In genomic region chr3:112604536-112604935, GRCh38 we compare ENCODE assay signal across 13 cellular contexts. TPM values are rescaled to one million over a fixed set of nuclear protein-coding genes. Genes with fewer than 3 reads are reported as not detected.
A peak's percentile ranks its signal among the peaks of the same experiment; 100 is the strongest.
DNase-seq lines count a peak whose midpoint lies in the region; ATAC-seq and TF ChIP-seq lines count a peak whose summit lies in the region.
"Had no signal": no experiment of that assay in that cellular context is flagged by ENCODE, and none has a peak within 500 bp of the region (broad histone marks: within the 10 kb centered on the region; RNA-seq: fewer than 3 reads in every experiment).

No MANE protein-coding gene starts in this region.

- peak; percentile 74 for DNase-seq in ELR (ENCODE audit: low read depth)
- DNase-seq in NCI-H146 treated with DMSO at 0.1 percent for 48 hours (lab: John Stamatoyannopoulos, UW; ENCODE audit: unreplicated experiment): peak; percentile 54
- DNase-seq in endodermal cell: no peak
- no peak for DNase-seq in osteoblast (ENCODE audit: insufficient read length, low spot score, missing footprints)
- DNase-seq in SW480 (ENCODE audit: low spot score): no peak
- DNase-seq in NCI-H69 (lab: John Stamatoyannopoulos, UW): no peak
- DNase-seq: activated effector memory CD4-positive, alpha-beta T cell treated with Interleukin-2 at 50 U/mL for 16 hours; stimulated activated CD4-positive, alpha-beta T cell treated with anti-CD3 and anti-CD28 coated beads, Interleukin-4, amount 100 ng/mL, for 24 hours had no signal

- peak overlapping the region; percentile 57 for H3K4me2 ChIP-seq in osteoblast (ENCODE audit: insufficient read depth, low read length)

- no peak for ATAC-seq in GM18502 (IDR thresholded peaks at IDR 0.05; ENCODE audit: poor library complexity, unreplicated experiment)
- no peak for ATAC-seq in GM21447 (IDR thresholded peaks at IDR 0.05; ENCODE audit: unreplicated experiment)

- no peaks in the 10 kb centered on the region for H4K20me1 ChIP-seq in osteoblast (ENCODE audit: insufficient read depth, low read length)

- H3K9ac ChIP-seq in endodermal cell (ENCODE audit: extremely low read depth, low read length, poor library complexity, severe bottlenecking): no peak overlapping the region

- H3K27me3 ChIP-seq in endodermal cell (ENCODE audit: control insufficient read depth, insufficient read depth, low read length, poor library complexity, severe bottlenecking) (no peaks in the 10 kb centered on the region), osteoblast (ENCODE audit: insufficient read depth, low read length) (no peaks in the 10 kb centered on the region)

- no peaks in the 10 kb centered on the region for H3K36me3 ChIP-seq in endodermal cell (ENCODE audit: control insufficient read depth, insufficient read depth, low read length)
- H3K36me3 ChIP-seq in osteoblast (ENCODE audit: insufficient read depth, low read length): peaks cover 85% of the 10 kb centered on the region
- H3K36me3 ChIP-seq: thoracic aorta had no signal

- H3K9me3 Mint-ChIP-seq in endodermal cell: no peaks in the 10 kb centered on the region
- H3K9me3 Mint-ChIP-seq: dendritic cell treated with granulocyte-macrophage colony-stimulating factor and Interleukin-4, amounts not matched to agents 40 ng/mL and 50 ng/mL, for 4 days; natural killer cell treated with Interleukin-12 subunit alpha and Interleukin-12 subunit beta and Interleukin-15 and Interleukin-18, amount 100 ng/mL, for 72 hours had no signal

- H3K9me3 ChIP-seq in endodermal cell (ENCODE audit: control insufficient read depth, low read length): no peaks in the 10 kb centered on the region
- H3K9me3 ChIP-seq in osteoblast (ENCODE audit: low read depth, low read length): no peaks in the 10 kb centered on the region
- H3K9me3 ChIP-seq: thoracic aorta had no signal

- no peak overlapping the region for H3K4me3 Mint-ChIP-seq in endodermal cell
- H3K4me3 Mint-ChIP-seq: dendritic cell treated with granulocyte-macrophage colony-stimulating factor and Interleukin-4, amounts not matched to agents 40 ng/mL and 50 ng/mL, for 4 days; natural killer cell treated with Interleukin-12 subunit alpha and Interleukin-12 subunit beta and Interleukin-15 and Interleukin-18, amount 100 ng/mL, for 72 hours had no signal

- no peak for TF ChIP-seq CTCF in endodermal cell (conservative IDR thresholded peaks at IDR 0.05)
- no peak for TF ChIP-seq CTCF in osteoblast (IDR thresholded peaks at IDR 0.05; ENCODE audit: extremely low read depth, low read depth, low read length)

- H3K79me2 ChIP-seq in osteoblast (ENCODE audit: insufficient read depth, low read length): no peaks in the 10 kb centered on the region

- WGBS in endodermal cell (ENCODE audit: insufficient coverage in 1 of 2, insufficient read length in 1 of 2), 2 experiments: 73 to 95% methylated on average over 2 to 4 of the region's 4 CpGs

- H3K27me3 Mint-ChIP-seq in endodermal cell (ENCODE audit: insufficient read depth): no peaks in the 10 kb centered on the region

- H2AFZ ChIP-seq in osteoblast (ENCODE audit: low read length): no peak overlapping the region

- peaks cover 2% of the 10 kb centered on the region for H3K4me1 Mint-ChIP-seq in endodermal cell

- no peaks in the 10 kb centered on the region for H3K36me3 Mint-ChIP-seq in endodermal cell (ENCODE audit: low read depth)
- H3K36me3 Mint-ChIP-seq: natural killer cell treated with Interleukin-12 subunit alpha and Interleukin-12 subunit beta and Interleukin-15 and Interleukin-18, amount 100 ng/mL, for 72 hours had no signal

- H3K4me1 ChIP-seq in endodermal cell (ENCODE audit: control insufficient read depth, insufficient read depth, low read length): no peaks in the 10 kb centered on the region
- peaks cover 34% of the 10 kb centered on the region for H3K4me1 ChIP-seq in osteoblast (ENCODE audit: insufficient read depth, low read length)

- H3K27ac ChIP-seq in endodermal cell (ENCODE audit: low read depth, low read length) (peak overlapping the region; percentile 81), osteoblast (ENCODE audit: low read depth, low read length) (peak overlapping the region; percentile 97)
- H3K27ac ChIP-seq: thoracic aorta had no signal

- H3K4me3 ChIP-seq in endodermal cell (ENCODE audit: low read length): no peak overlapping the region
- no peak overlapping the region for H3K4me3 ChIP-seq in osteoblast (ENCODE audit: insufficient read depth, low read length)
- H3K4me3 ChIP-seq: thoracic aorta had no signal

- H3K27ac Mint-ChIP-seq in endodermal cell: no peak overlapping the region
- H3K27ac Mint-ChIP-seq: dendritic cell treated with granulocyte-macrophage colony-stimulating factor and Interleukin-4, amounts not matched to agents 40 ng/mL and 50 ng/mL, for 4 days; natural killer cell treated with Interleukin-12 subunit alpha and Interleukin-12 subunit beta and Interleukin-15 and Interleukin-18, amount 100 ng/mL, for 72 hours had no signal

RNA-seq across cellular contexts. Expression of gene CCDC80, which starts 36.4 kb away (rescaled TPM):
- total RNA-seq in endodermal cell (10 to 100 TPM in 1 of 2 donors, 1 to 10 TPM in 1; 4.6 to 31.5 TPM), osteoblast (564 and 657 TPM in 2 replicates)
- 62.4 TPM for polyA plus RNA-seq in endodermal cell (2013, experiment 1 of 2)
- polyA plus RNA-seq in endodermal cell (2013, experiment 2 of 2): 84.0 TPM

RNA-seq across cellular contexts. Expression of gene SLC35A5, which starts 42.7 kb away (rescaled TPM):
- total RNA-seq in endodermal cell (10 to 100 TPM; 39.9 to 43.2 TPM), osteoblast (41.8 and 58.3 TPM in 2 replicates)
- polyA plus RNA-seq in endodermal cell (2013, experiment 1 of 2): 60.8 TPM
- 47.9 TPM for polyA plus RNA-seq in endodermal cell (2013, experiment 2 of 2)

RNA-seq across cellular contexts. Expression of gene ATG3, which starts 42.8 kb away (rescaled TPM):
- total RNA-seq in endodermal cell (10 to 100 TPM; 36.3 to 42.1 TPM), osteoblast (67.2 and 68.4 TPM in 2 replicates)
- 41.5 TPM for polyA plus RNA-seq in endodermal cell (2013, experiment 1 of 2)
- polyA plus RNA-seq in endodermal cell (2013, experiment 2 of 2): 41.5 TPM

Comparison
In these comparisons a context has a peak if more than half of its experiments do, and no peak if none do; other contexts are left out.
1. DNase-seq: peak in ELR (single experiment) and NCI-H146 treated with DMSO at 0.1 percent for 48 hours (single experiment); none in endodermal cell (single experiment), osteoblast (single experiment), SW480 (single experiment) and NCI-H69 (single experiment).
2. RNA of gene CCDC80, which starts 36.4 kb away (total RNA-seq): 564 to 657 TPM in osteoblast; 4.6 to 31.5 TPM in endodermal cell; every median in the first group is over 10 times any median in the second.